Comparison of ENCODE assay signal across 32 cellular contexts in genomic region chr7:105705427-105705826, GRCh38.
"Had no signal": no experiment of that assay in that cellular context is flagged by ENCODE, and none has a peak within 500 bp of the region (broad histone marks: within the 10 kb centered on the region; RNA-seq: fewer than 3 reads in every experiment).

No MANE protein-coding gene starts in this region.

- FAIRE-seq: endometrium, frontal cortex, keratinocyte had no signal

- H3K27ac ChIP-seq: epithelial cell of prostate, hepatocyte, stomach, thoracic aorta, uterus, WERI-Rb-1 had no signal

- H2AFZ ChIP-seq: hepatocyte had no signal

- H3K4me3 Mint-ChIP-seq: activated CD4-positive, alpha-beta memory T cell treated with anti-CD3 and anti-CD28 coated beads, Interleukin-2, amount 10 ng/mL, durations not matched to agents 7 days and 5 days; activated CD4-positive, alpha-beta T cell treated with anti-CD3 and anti-CD28 coated beads, Interleukin-2, amount 10 ng/mL, durations not matched to agents 7 days and 5 days; activated naive CD4-positive, alpha-beta T cell treated with anti-CD3 and anti-CD28 coated beads, Interleukin-2, amount 50 U/mL, for 24 hours; activated naive CD8-positive, alpha-beta T cell treated with anti-CD3 and anti-CD28 coated beads, Interleukin-2, amount 50 U/mL, for 24 hours; activated T-cell treated with anti-CD3 and anti-CD28 coated beads, Interleukin-2, amount 50 U/mL, for 24 hours; mesothelial cell of epicardium; naive thymus-derived CD4-positive, alpha-beta T cell; neural crest cell; stimulated activated naive B cell treated with anti-CD40 and anti-IgM and Interleukin-4, amounts not matched to agents 10 μg/mL and 1 μg/mL and 100 μg/mL, for 72 hours; T-helper 1 cell treated with Interleukin-12 subunit alpha and Interleukin-12 subunit beta and Interleukin-4 antibody, amounts not matched to agents 30 μg/mL and 1 μg/mL, for 36 hours; type B pancreatic cell had no signal

- H3K27ac Mint-ChIP-seq: activated CD4-positive, alpha-beta memory T cell treated with anti-CD3 and anti-CD28 coated beads, Interleukin-2, amount 10 ng/mL, durations not matched to agents 7 days and 5 days; activated CD4-positive, alpha-beta T cell treated with anti-CD3 and anti-CD28 coated beads, Interleukin-2, amount 10 ng/mL, durations not matched to agents 7 days and 5 days; activated naive CD4-positive, alpha-beta T cell treated with anti-CD3 and anti-CD28 coated beads, Interleukin-2, amount 50 U/mL, for 24 hours; activated naive CD8-positive, alpha-beta T cell treated with anti-CD3 and anti-CD28 coated beads, Interleukin-2, amount 50 U/mL, for 24 hours; activated T-cell treated with anti-CD3 and anti-CD28 coated beads, Interleukin-2, amount 50 U/mL, for 24 hours; activated T-helper 2 cell treated with anti-CD3 and anti-CD28 coated beads, Interferon-gamma antibody, Interleukin-2, Interleukin-4, amounts not matched to agents 10 μg/mL and 5 μg/mL and 100 μg/mL, durations not matched to agents 14 hours and 24 hours and 36 hours; mesothelial cell of epicardium; naive thymus-derived CD4-positive, alpha-beta T cell; stimulated activated naive B cell treated with anti-CD40 and anti-IgM and Interleukin-4, amounts not matched to agents 10 μg/mL and 1 μg/mL and 100 μg/mL, for 72 hours; T-helper 1 cell treated with Interleukin-12 subunit alpha and Interleukin-12 subunit beta and Interleukin-4 antibody, amounts not matched to agents 30 μg/mL and 1 μg/mL, for 36 hours; type B pancreatic cell had no signal

- H3K79me2 ChIP-seq: hepatocyte had no signal

- H3K27me3 Mint-ChIP-seq: activated CD4-positive, alpha-beta memory T cell treated with anti-CD3 and anti-CD28 coated beads, Interleukin-2, amount 10 ng/mL, durations not matched to agents 7 days and 5 days; activated CD4-positive, alpha-beta T cell treated with anti-CD3 and anti-CD28 coated beads, Interleukin-2, amount 10 ng/mL, durations not matched to agents 7 days and 5 days; activated naive CD4-positive, alpha-beta T cell treated with anti-CD3 and anti-CD28 coated beads, Interleukin-2, amount 50 U/mL, for 24 hours; activated naive CD8-positive, alpha-beta T cell treated with anti-CD3 and anti-CD28 coated beads, Interleukin-2, amount 50 U/mL, for 24 hours; activated T-cell treated with anti-CD3 and anti-CD28 coated beads, Interleukin-2, amount 50 U/mL, for 24 hours; naive thymus-derived CD4-positive, alpha-beta T cell; type B pancreatic cell had no signal

- H3K9me3 Mint-ChIP-seq: activated naive CD4-positive, alpha-beta T cell treated with anti-CD3 and anti-CD28 coated beads, Interleukin-2, amount 50 U/mL, for 24 hours; type B pancreatic cell had no signal

- H3K4me1 Mint-ChIP-seq: mesothelial cell of epicardium had no signal

- H3K27me3 ChIP-seq: hepatocyte, stomach, uterus had no signal

- DNase-seq: activated CD4-positive, alpha-beta memory T cell treated with anti-CD3 and anti-CD28 coated beads, Interleukin-2, amount 10 ng/mL, durations not matched to agents 7 days and 5 days; activated CD4-positive, alpha-beta T cell treated with anti-CD3 and anti-CD28 coated beads, Interleukin-2, amount 10 ng/mL, durations not matched to agents 7 days and 5 days; activated CD4-positive, CD25-positive, alpha-beta regulatory T cell treated with anti-CD3 and anti-CD28 coated beads, Interleukin-2, amount 50 U/mL, for 72 hours; activated CD8-positive, alpha-beta memory T cell treated with anti-CD3 and anti-CD28 coated beads, Interleukin-2, amount 50 U/mL, for 48 hours; activated naive CD8-positive, alpha-beta T cell treated with anti-CD3 and anti-CD28 coated beads, Interleukin-2, amount 50 U/mL, for 24 hours; activated T-cell treated with anti-CD3 and anti-CD28 coated beads, Interleukin-2, amount 50 U/mL, for 24 hours; central memory CD4-positive, alpha-beta T cell; effector CD4-positive, alpha-beta T cell; glutamatergic neuron; left cardiac atrium; left ventricle myocardium superior; naive thymus-derived CD4-positive, alpha-beta T cell; stimulated activated CD4-positive, alpha-beta T cell treated with anti-CD3 and anti-CD28 coated beads, Interleukin-15, amount 100 ng/mL, for 24 hours; stimulated activated CD4-positive, alpha-beta T cell treated with anti-CD3 and anti-CD28 coated beads, Interleukin-2, amount 100 ng/mL, for 24 hours; stimulated activated naive B cell treated with anti-CD40 and anti-IgM and Interleukin-4, amounts not matched to agents 10 μg/mL and 1 μg/mL and 100 μg/mL, for 72 hours; stomach; SW 1271; T1000; uterus; WERI-Rb-1 had no signal

- H3K9me3 ChIP-seq: stomach, thoracic aorta, uterus had no signal

- ATAC-seq: activated naive CD8-positive, alpha-beta T cell treated with anti-CD3 and anti-CD28 coated beads, Interleukin-2, amount 50 U/mL, for 24 hours; left cardiac atrium; left ventricle myocardium superior; naive thymus-derived CD4-positive, alpha-beta T cell; stimulated activated naive B cell treated with anti-CD40 and anti-IgM and Interleukin-4, amounts not matched to agents 10 μg/mL and 1 μg/mL and 100 μg/mL, for 72 hours had no signal

- H3K4me3 ChIP-seq: hepatocyte, stomach, thoracic aorta, uterus had no signal

- H3K4me2 ChIP-seq: hepatocyte had no signal

- H3K4me1 ChIP-seq: uterus had no signal

- H3K36me3 ChIP-seq: thoracic aorta, uterus, WERI-Rb-1 had no signal
